21 cellular contexts compared by ENCODE assay signal in the genomic region with DNA sequence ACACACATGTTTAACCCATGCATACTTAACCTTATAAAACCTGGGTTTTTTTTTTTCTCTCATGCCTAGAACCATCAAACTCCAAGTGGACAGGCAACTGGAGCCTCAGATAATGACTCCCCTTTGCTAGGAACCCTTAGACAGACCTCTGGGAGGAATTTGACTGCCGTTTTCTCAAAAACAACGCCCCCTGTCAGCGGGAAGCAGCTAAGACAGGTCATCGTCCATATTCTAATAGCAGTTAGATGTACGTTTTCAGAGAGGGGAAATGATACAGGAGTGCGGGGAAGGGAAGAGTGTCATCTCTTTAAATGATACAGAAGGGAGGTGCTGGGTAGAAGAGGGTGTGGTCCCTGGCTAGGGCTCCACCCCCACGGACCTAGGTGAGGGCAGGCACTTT. TPM values are rescaled to one million over a fixed set of nuclear protein-coding genes. Genes with fewer than 3 reads are reported as not detected.
DNase-seq lines count a peak whose midpoint lies in the region; ATAC-seq and TF ChIP-seq lines count a peak whose summit lies in the region.
"Had no signal": no experiment of that assay in that cellular context is flagged by ENCODE, and none has a peak within 500 bp of the region (broad histone marks: within the 10 kb centered on the region; RNA-seq: fewer than 3 reads in every experiment).

No MANE protein-coding gene starts in this region.

- H3K36me3 ChIP-seq in DND-41 (ENCODE audit: insufficient read depth, low read length), result no peaks in the 10 kb centered on the region
- H3K36me3 ChIP-seq in HCT116 (ENCODE audit: control insufficient read depth in 1 of 2, insufficient read depth in 2 of 2, low read length in 2 of 2), result no peaks in the 10 kb centered on the region
- no peaks in the 10 kb centered on the region for H3K36me3 ChIP-seq in hepatocyte (replicated peaks; ENCODE audit: insufficient read depth, low read depth)
- H3K36me3 ChIP-seq: left lung had no signal

- peak overlapping the region; percentile 9 for H3K27ac Mint-ChIP-seq in T-helper 17 cell
- H3K27ac Mint-ChIP-seq: activated CD4-positive, alpha-beta T cell treated with anti-CD3 and anti-CD28 coated beads, Interleukin-2, amount 10 ng/mL, durations not matched to agents 24 days and 14 days; brain had no signal

- peaks cover 21% of the 10 kb centered on the region for H3K27me3 Mint-ChIP-seq in T-helper 17 cell

- no peak overlapping the region for H3K4me2 ChIP-seq in DND-41 (ENCODE audit: insufficient read depth, low read length)
- no peak overlapping the region for H3K4me2 ChIP-seq in HCT116 (ENCODE audit: low read length)
- peak overlapping the region; percentile 16 for H3K4me2 ChIP-seq in hepatocyte
- H3K4me2 ChIP-seq: BLaER1, KMS-11 had no signal

- BruUV-seq in HCT116 (replicated peaks; lab: Mats Ljungman, UMichigan), result no TSS peak

- no peaks in the 10 kb centered on the region for H3K4me1 ChIP-seq in DND-41 (ENCODE audit: insufficient read depth, low read length)
- H3K4me1 ChIP-seq in HCT116 (ENCODE audit: control insufficient read depth in 1 of 2, insufficient read depth in 2 of 2, low read length in 2 of 2), result peaks cover 0 to 4% of the 10 kb centered on the region in 2 experiments; a peak in 1 of 4 replicates
- H3K4me1 ChIP-seq in hepatocyte (ENCODE audit: insufficient read depth), result peaks cover 6% of the 10 kb centered on the region
- H3K4me1 ChIP-seq: left lung had no signal

- no peaks in the 10 kb centered on the region for H3K79me2 ChIP-seq in DND-41 (ENCODE audit: insufficient read depth, low read length)
- H3K79me2 ChIP-seq in HCT116 (ENCODE audit: insufficient read depth, low read length), result no peaks in the 10 kb centered on the region
- peaks cover 10% of the 10 kb centered on the region for H3K79me2 ChIP-seq in hepatocyte

- H3K27ac ChIP-seq in DND-41 (ENCODE audit: low read length) (no peak overlapping the region), HCT116 (ENCODE audit: low read depth, low read length) (no peak overlapping the region), hepatocyte (peak overlapping the region; percentile 29)
- H3K27ac ChIP-seq: BLaER1, KMS-11, left lung had no signal

- RAD21 ChIA-PET in HCT116 (lab: Charles Lee; ENCODE audit: low non-redundant PET in 1 of 2, low total read pairs in 2 of 2, uncharacterized antibody in 2 of 2, unreplicated experiment in 2 of 2), result no interaction called here

- CTCF ChIA-PET in HCT116 (lab: Charles Lee) (no interaction called here), GM10248 (lab: Yijun Ruan, JAX) (interaction anchor here (2.4 kb wide), 1 partner anchor 9 kb away, joined by 9 read pairs; no protein-coding TSS in a partner anchor)

- H3K4me3 Mint-ChIP-seq in T-helper 17 cell, result no peak overlapping the region
- H3K4me3 Mint-ChIP-seq: activated CD4-positive, alpha-beta T cell treated with anti-CD3 and anti-CD28 coated beads, Interleukin-2, amount 10 ng/mL, durations not matched to agents 24 days and 14 days; brain had no signal

- no peak overlapping the region for H3K9ac ChIP-seq in DND-41 (ENCODE audit: low read depth, low read length)
- no peak overlapping the region for H3K9ac ChIP-seq in HCT116 (ENCODE audit: low read length)
- H3K9ac ChIP-seq: BLaER1, KMS-11 had no signal

- H4K20me1 ChIP-seq in DND-41 (ENCODE audit: insufficient read depth, low read length) (no peaks in the 10 kb centered on the region), HCT116 (ENCODE audit: insufficient read depth) (no peaks in the 10 kb centered on the region), hepatocyte (ENCODE audit: insufficient read depth, poor library complexity, severe bottlenecking) (no peaks in the 10 kb centered on the region)
- H4K20me1 ChIP-seq: BLaER1 had no signal

- DNase-seq in DND-41 (no peak), HCT116 (ENCODE audit: low read depth, low spot score) (peak; percentile 8), T-helper 17 cell (no peak), hepatocyte (ENCODE audit: low spot score) (no peak), OCI-M1 (lab: John Stamatoyannopoulos, UW) (no peak), GM10248 (ENCODE audit: extremely low spot score) (no peak), NOMO-1 treated with dmso at 0.1 percent for 144 hours (lab: John Stamatoyannopoulos, UW; ENCODE audit: unreplicated experiment) (no peak)
- DNase-seq in stimulated activated CD4-positive, alpha-beta T cell treated with anti-CD3 and anti-CD28 coated beads, Interleukin-2, amount 100 ng/mL, for 24 hours, result no peak
- DNase-seq: activated CD4-positive, alpha-beta T cell treated with anti-CD3 and anti-CD28 coated beads, Interleukin-2, amount 10 ng/mL, durations not matched to agents 24 days and 14 days; DMS53; left lung; NCI-H1436; occipital lobe; stimulated activated CD4-positive, alpha-beta T cell treated with anti-CD3 and anti-CD28 coated beads, Interleukin-4, amount 100 ng/mL, for 4 hours had no signal

- TF ChIP-seq RAD21 in HCT116 (IDR thresholded peaks at IDR 0.05; ENCODE audit: low read depth), result no peak

- no peaks in the 10 kb centered on the region for H3K27me3 ChIP-seq in DND-41 (ENCODE audit: insufficient read depth, low read length, poor library complexity)
- H3K27me3 ChIP-seq in HCT116 (ENCODE audit: insufficient read depth, low read length), result no peaks in the 10 kb centered on the region; the same call in 1 of the 2 replicates
- H3K27me3 ChIP-seq in hepatocyte, result no peaks in the 10 kb centered on the region
- H3K27me3 ChIP-seq: BLaER1, left lung had no signal

- H3K4me3 ChIP-seq in DND-41 (ENCODE audit: low read depth in 1 of 2, low read length in 2 of 2), result no peak overlapping the region
- H3K4me3 ChIP-seq in HCT116 (replicated peaks in 1 of 2; ENCODE audit: low read depth in 1 of 2, low read length in 2 of 2), result no peak overlapping the region
- no peak overlapping the region for H3K4me3 ChIP-seq in hepatocyte
- H3K4me3 ChIP-seq: BLaER1, left lung had no signal

- TF ChIP-seq CTCF in DND-41 (IDR thresholded peaks at IDR 0.05; ENCODE audit: borderline replicate concordance, extremely low read depth, low read length, poor library complexity, severe bottlenecking) (peak; percentile 21), HCT116 (IDR thresholded peaks at IDR 0.05 in 2 of 3, conservative IDR thresholded peaks at IDR 0.05 in 1 of 3; ENCODE audit: borderline replicate concordance in 1 of 3, insufficient read depth in 1 of 3, low read depth in 2 of 3, low read length in 2 of 3) (peak in 2 of 3 experiments; percentile 61 to 62; a peak in 4 of 6 replicates), hepatocyte (IDR thresholded peaks at IDR 0.05; ENCODE audit: poor library complexity) (peak; percentile 18), GM10248 (IDR thresholded peaks at IDR 0.05; ENCODE audit: control extremely low read depth, extremely low read depth, low read depth, missing control alignments) (no peak)

- 45% methylated on average over 7 of the region's 7 CpGs for WGBS in hepatocyte (ENCODE audit: low lambda C conversion rate, missing lambda C conversion rate)

- POLR2A ChIA-PET in HCT116 (lab: Charles Lee) (no interaction called here), GM10248 (lab: Yijun Ruan, JAX) (no interaction called here)

- H3K9me2 ChIP-seq in HCT116 (ENCODE audit: insufficient read depth) (no peaks in the 10 kb centered on the region), hepatocyte (replicated peaks; ENCODE audit: insufficient read depth) (no peaks in the 10 kb centered on the region)

- peaks cover 3% of the 10 kb centered on the region for H3K4me1 Mint-ChIP-seq in T-helper 17 cell
- H3K4me1 Mint-ChIP-seq: brain had no signal

- ATAC-seq in DND-41 (ENCODE audit: insufficient read depth, low read depth) (no peak), HCT116 (peak; percentile 65), T-helper 17 cell (no peak)
- ATAC-seq: activated naive CD4-positive, alpha-beta T cell treated with anti-CD3 and anti-CD28 coated beads, Interleukin-2, amount 50 U/mL, for 72 hours; left lung; sciatic nerve had no signal

- TF ChIP-seq POLR2A in HCT116 (IDR thresholded peaks at IDR 0.05; ENCODE audit: borderline replicate concordance, extremely low read depth, insufficient read depth, insufficient read length), result no peak

- intact Hi-C loops in HCT116 (cut with micrococcal nuclease), result no loop called here

- H3K9me3 ChIP-seq in DND-41 (ENCODE audit: insufficient read depth, low read length, severe bottlenecking) (peaks cover 2% of the 10 kb centered on the region), HCT116 (ENCODE audit: control insufficient read depth in 1 of 2, insufficient read depth in 1 of 2, low read depth in 1 of 2, low read length in 2 of 2) (peaks cover 11 to 13% of the 10 kb centered on the region in 2 experiments; a peak in 2 of 4 replicates), T-helper 17 cell (ENCODE audit: control insufficient read depth, low read length, poor library complexity, severe bottlenecking) (no peaks in the 10 kb centered on the region), hepatocyte (ENCODE audit: low read depth) (no peaks in the 10 kb centered on the region)

- no peaks in the 10 kb centered on the region for H3K36me3 Mint-ChIP-seq in T-helper 17 cell (ENCODE audit: low read depth)

- H2AFZ ChIP-seq in DND-41 (ENCODE audit: low read depth, low read length) (no peak overlapping the region), HCT116 (ENCODE audit: low read depth, low read length, poor library complexity, severe bottlenecking) (no peak overlapping the region), hepatocyte (no peak overlapping the region)

TF ChIP-seq in HCT116, 20 proteins besides CTCF, POLR2A, EP300 and RAD21 (continues in another document):
- no peak for TF ChIP-seq YY1 (IDR thresholded peaks at IDR 0.05; ENCODE audit: extremely low read depth, insufficient replicate concordance, low read depth, low read length)

RNA-seq across cellular contexts. Expression of gene LRRC3, which starts 34.7 kb away (rescaled TPM):
- total RNA-seq in HCT116 (2021; ENCODE audit: unreplicated experiment) (7.5 TPM), T-helper 17 cell (1 to 10 TPM in 1 of 2 donors, under 1 TPM in 1; 0.85 to 1.0 TPM), hepatocyte (7.3 and 7.8 TPM in 2 replicates)
- 5.6 and 5.9 TPM in 2 replicates for polyA plus RNA-seq in HCT116 (2012)
- polyA plus RNA-seq in hepatocyte, result 5.6 and 7.2 TPM in 2 replicates

RNA-seq across cellular contexts. Expression of gene KRTAP10-1, which starts 50.0 kb away (rescaled TPM):
- total RNA-seq in HCT116 (2021; ENCODE audit: unreplicated experiment), result not detected
- polyA plus RNA-seq in HCT116 (2012), result not detected in 2 replicates
- not detected for total RNA-seq in T-helper 17 cell
- not detected in 2 replicates for total RNA-seq in hepatocyte
- polyA plus RNA-seq in hepatocyte, result not detected in 2 replicates
- total RNA-seq: activated CD4-positive, alpha-beta T cell treated with anti-CD3 and anti-CD28 coated beads, Interleukin-2, amount 10 ng/mL, durations not matched to agents 24 days and 14 days; activated naive CD4-positive, alpha-beta T cell treated with anti-CD3 and anti-CD28 coated beads, Interleukin-2, amount 50 U/mL, for 72 hours; left lung; mucosa of gallbladder; occipital lobe; sciatic nerve had no signal
- polyA plus RNA-seq: thymus had no signal
